In genomic region chr3:154783053-154784037, GRCh38 we compare ENCODE assay signal across 20 cellular contexts.
DNase-seq lines count a peak whose midpoint lies in the region; ATAC-seq, FAIRE-seq and TF ChIP-seq lines count a peak whose summit lies in the region.
"Had no signal": no experiment of that assay in that cellular context is flagged by ENCODE, and none has a peak within 500 bp of the region (broad histone marks: within the 10 kb centered on the region; RNA-seq: fewer than 3 reads in every experiment).

No MANE protein-coding gene starts in this region.

- H3K27ac ChIP-seq in C4-2B = peak overlapping the region; percentile 100
- no peak overlapping the region for H3K27ac ChIP-seq in fibroblast of lung (ENCODE audit: insufficient read depth, low read length)
- H3K27ac ChIP-seq: uterus had no signal

- ATAC-seq in omental fat pad (ENCODE audit: low FRiP score) (peak; percentile 45), SK-N-SH treated with all-trans-retinoic acid at 6 μM for 48 hours (no peak)
- ATAC-seq: activated CD4-positive, alpha-beta T cell treated with anti-CD3 and anti-CD28 coated beads for 36 hours; activated CD8-positive, alpha-beta memory T cell treated with anti-CD3 and anti-CD28 coated beads, Interleukin-2, amount 10 ng/mL, durations not matched to agents 7 days and 5 days; effector memory CD8-positive, alpha-beta T cell; stimulated activated naive CD8-positive, alpha-beta T cell treated with anti-CD3 and anti-CD28 coated beads, Interleukin-15, amount 100 ng/mL, for 72 hours had no signal

- DNase-seq in NOMO-1 treated with DMSO at 0.1 percent for 48 hours (lab: John Stamatoyannopoulos, UW; ENCODE audit: unreplicated experiment) (peak; percentile 93), fibroblast of lung (ENCODE audit: low read depth in 2 of 2) (peak in 1 of 2 donors; percentile 34), omental fat pad (ENCODE audit: low spot score) (no peak), iPS-NIHi7 (ENCODE audit: extremely low spot score) (no peak), HTR-8/SVneo (ENCODE audit: insufficient read length, low spot score) (no peak), NCI-H2196 (lab: John Stamatoyannopoulos, UW; ENCODE audit: unreplicated experiment) (no peak)
- DNase-seq: activated CD4-positive, alpha-beta T cell treated with anti-CD3 and anti-CD28 coated beads for 36 hours; activated CD8-positive, alpha-beta memory T cell treated with anti-CD3 and anti-CD28 coated beads, Interleukin-2, amount 10 ng/mL, durations not matched to agents 7 days and 5 days; adrenal gland; caudate nucleus; effector memory CD8-positive, alpha-beta T cell; kidney glomerular epithelial cell; NCI-H187 treated with DMSO at 0.1 percent for 48 hours; NCI-H510A; sigmoid colon; stimulated activated naive CD8-positive, alpha-beta T cell treated with anti-CD3 and anti-CD28 coated beads, Interleukin-15, amount 100 ng/mL, for 72 hours; uterus had no signal

- TF ChIP-seq CTCF in C4-2B (conservative IDR thresholded peaks at IDR 0.05) (no peak), fibroblast of lung (conservative IDR thresholded peaks at IDR 0.05 in 1 of 2, IDR thresholded peaks at IDR 0.05 in 1 of 2; ENCODE audit: low read depth in 1 of 2, low read length in 2 of 2) (no peak), omental fat pad (IDR thresholded peaks at IDR 0.05) (no peak)

- no peak for FAIRE-seq in HTR-8/SVneo (lab: Jason Lieb, UNC)
- FAIRE-seq: H54 had no signal

- H3K36me3 ChIP-seq in fibroblast of lung (ENCODE audit: control insufficient read depth, insufficient read depth, low read length) = no peaks in the 10 kb centered on the region
- H3K36me3 ChIP-seq: adrenal gland, sigmoid colon, uterus had no signal

- no peak overlapping the region for H3K4me3 ChIP-seq in fibroblast of lung (replicated peaks in 1 of 4; ENCODE audit: control extremely low read depth in 1 of 4, insufficient read depth in 1 of 4, low read depth in 3 of 4, low read length in 4 of 4)
- H3K4me3 ChIP-seq: adrenal gland, sigmoid colon, uterus had no signal

- H3K4me1 ChIP-seq in fibroblast of lung (ENCODE audit: control insufficient read depth, extremely low read depth, insufficient read depth, low read length) = no peaks in the 10 kb centered on the region
- H3K4me1 ChIP-seq: adrenal gland, sigmoid colon, uterus had no signal

- H3K4me2 ChIP-seq in fibroblast of lung (ENCODE audit: extremely low read depth, insufficient read depth, low read length) = no peak overlapping the region

- H3K9me3 ChIP-seq in fibroblast of lung (ENCODE audit: control insufficient read depth, insufficient read depth, low read depth, low read length) = no peaks in the 10 kb centered on the region
- H3K9me3 ChIP-seq: adrenal gland, sigmoid colon, uterus had no signal

- no peaks in the 10 kb centered on the region for H3K79me2 ChIP-seq in fibroblast of lung (ENCODE audit: control insufficient read depth, insufficient read depth, low read length)

- H3K9ac ChIP-seq in fibroblast of lung (ENCODE audit: insufficient read depth, low read length) = no peak overlapping the region

- no peaks in the 10 kb centered on the region for H4K20me1 ChIP-seq in fibroblast of lung (ENCODE audit: control insufficient read depth, extremely low read depth, insufficient read depth, low read length)

- no peaks in the 10 kb centered on the region for H3K27me3 ChIP-seq in fibroblast of lung (ENCODE audit: control insufficient read depth, insufficient read depth, low read length)
- H3K27me3 ChIP-seq: adrenal gland, sigmoid colon, uterus had no signal

- peak overlapping the region; percentile 26 for H2AFZ ChIP-seq in fibroblast of lung (ENCODE audit: low read length)

TF ChIP-seq in SK-N-SH treated with all-trans-retinoic acid at 6 μM for 48 hours, 23 proteins besides CTCF, POLR2A, EP300 and RAD21:
- no peak for TF ChIP-seq ZNF8 (CRISPR knock-in tag; IDR thresholded peaks at IDR 0.05)
- TF ChIP-seq CSDC2 (CRISPR knock-in tag; IDR thresholded peaks at IDR 0.05) = no peak
- TF ChIP-seq, protein P1, sequence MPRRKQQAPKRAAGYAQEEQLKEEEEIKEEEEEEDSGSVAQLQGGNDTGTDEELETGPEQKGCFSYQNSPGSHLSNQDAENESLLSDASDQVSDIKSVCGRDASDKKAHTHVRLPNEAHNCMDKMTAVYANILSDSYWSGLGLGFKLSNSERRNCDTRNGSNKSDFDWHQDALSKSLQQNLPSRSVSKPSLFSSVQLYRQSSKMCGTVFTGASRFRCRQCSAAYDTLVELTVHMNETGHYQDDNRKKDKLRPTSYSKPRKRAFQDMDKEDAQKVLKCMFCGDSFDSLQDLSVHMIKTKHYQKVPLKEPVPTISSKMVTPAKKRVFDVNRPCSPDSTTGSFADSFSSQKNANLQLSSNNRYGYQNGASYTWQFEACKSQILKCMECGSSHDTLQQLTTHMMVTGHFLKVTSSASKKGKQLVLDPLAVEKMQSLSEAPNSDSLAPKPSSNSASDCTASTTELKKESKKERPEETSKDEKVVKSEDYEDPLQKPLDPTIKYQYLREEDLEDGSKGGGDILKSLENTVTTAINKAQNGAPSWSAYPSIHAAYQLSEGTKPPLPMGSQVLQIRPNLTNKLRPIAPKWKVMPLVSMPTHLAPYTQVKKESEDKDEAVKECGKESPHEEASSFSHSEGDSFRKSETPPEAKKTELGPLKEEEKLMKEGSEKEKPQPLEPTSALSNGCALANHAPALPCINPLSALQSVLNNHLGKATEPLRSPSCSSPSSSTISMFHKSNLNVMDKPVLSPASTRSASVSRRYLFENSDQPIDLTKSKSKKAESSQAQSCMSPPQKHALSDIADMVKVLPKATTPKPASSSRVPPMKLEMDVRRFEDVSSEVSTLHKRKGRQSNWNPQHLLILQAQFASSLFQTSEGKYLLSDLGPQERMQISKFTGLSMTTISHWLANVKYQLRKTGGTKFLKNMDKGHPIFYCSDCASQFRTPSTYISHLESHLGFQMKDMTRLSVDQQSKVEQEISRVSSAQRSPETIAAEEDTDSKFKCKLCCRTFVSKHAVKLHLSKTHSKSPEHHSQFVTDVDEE (CRISPR knock-in tag; IDR thresholded peaks at IDR 0.05) = no peak
- TF ChIP-seq ZFP3 (CRISPR knock-in tag; IDR thresholded peaks at IDR 0.05) = no peak
- no peak for TF ChIP-seq BACH2 (CRISPR knock-in tag; IDR thresholded peaks at IDR 0.05; ENCODE audit: borderline replicate concordance)
